Comparison of ENCODE assay signal across 6 cellular contexts in genomic region chr1:226546926-226547325, GRCh38. TPM values are rescaled to one million over a fixed set of nuclear protein-coding genes. Genes with fewer than 3 reads are reported as not detected.
"Had no signal": no experiment of that assay in that cellular context is flagged by ENCODE, and none has a peak within 500 bp of the region (broad histone marks: within the 10 kb centered on the region; RNA-seq: fewer than 3 reads in every experiment).

No MANE protein-coding gene starts in this region.

- H3K9ac ChIP-seq: KMS-11, SK-N-SH had no signal

- H3K4me3 ChIP-seq: K562 had no signal

- H3K9me2 ChIP-seq: SK-N-SH had no signal

- H3K4me2 ChIP-seq: SK-N-SH had no signal

- H3K9me3 ChIP-seq: SK-N-SH had no signal

- H3K27ac ChIP-seq: HL-60, KMS-11 had no signal

RNA-seq across cellular contexts. Expression of gene STUM, which starts 1.6 kb away (rescaled TPM):
- total RNA-seq: K562, M059J had no signal
- polyA plus RNA-seq: IgD-negative memory B cell, K562, SK-N-SH had no signal
